Comparison of ENCODE assay signal across 5 cellular contexts in genomic region chr7:100438731-100439130, GRCh38. TPM values are rescaled to one million over a fixed set of nuclear protein-coding genes. Genes with fewer than 3 reads are reported as not detected.
"Had no signal": no experiment of that assay in that cellular context is flagged by ENCODE, and none has a peak within 500 bp of the region (broad histone marks: within the 10 kb centered on the region; RNA-seq: fewer than 3 reads in every experiment).

No MANE protein-coding gene starts in this region.

RNA-seq across cellular contexts. Expression of gene SPACDR, which starts 25.3 kb away (rescaled TPM):
- total RNA-seq: glomerular endothelial cell, occipital lobe, right atrium auricular region, skeletal muscle tissue had no signal
- polyA plus RNA-seq: neural cell had no signal
